25 cellular contexts compared by ENCODE assay signal in the genomic region with DNA sequence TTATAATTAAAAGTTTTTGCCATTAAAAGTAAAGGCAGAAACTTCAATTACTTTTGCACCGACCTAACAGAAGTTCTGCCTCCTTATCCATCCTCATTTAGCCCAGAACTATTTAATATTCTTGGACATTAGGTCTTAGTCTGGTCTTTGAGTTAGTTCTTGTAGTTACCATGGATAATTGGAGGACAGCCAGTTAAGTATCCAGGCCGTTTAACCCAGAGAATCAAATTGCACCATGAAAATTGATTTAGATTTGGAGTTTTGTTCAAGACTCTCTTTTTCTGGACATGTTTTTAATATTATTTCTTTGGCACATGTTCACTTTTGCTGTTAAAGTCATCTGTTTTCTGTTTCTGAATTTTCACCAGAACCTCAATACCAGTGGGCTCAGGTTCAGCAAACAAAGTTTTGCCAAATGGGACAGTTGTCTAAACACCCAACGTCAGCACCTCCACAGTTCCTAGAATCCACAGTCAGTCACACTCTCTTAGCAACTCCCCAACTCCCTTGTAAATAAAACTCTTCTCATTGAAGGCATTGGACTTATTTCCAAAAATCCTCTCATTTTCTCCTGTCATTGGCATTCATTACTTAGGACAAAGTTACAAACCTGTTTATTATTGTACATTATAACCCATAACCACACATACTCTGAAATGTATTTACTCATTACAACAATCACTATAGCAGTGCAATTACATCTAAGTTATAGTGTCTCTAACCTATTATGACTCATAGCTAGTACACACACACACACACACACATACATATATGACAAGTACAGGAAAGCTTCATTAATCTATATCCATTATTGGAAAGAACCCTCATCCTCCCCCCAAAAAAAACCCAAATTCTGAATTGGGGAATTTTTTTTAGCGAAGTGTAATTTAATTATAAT. TPM values are rescaled to one million over a fixed set of nuclear protein-coding genes. Genes with fewer than 3 reads are reported as not detected.
DNase-seq lines count a peak whose midpoint lies in the region; ATAC-seq, FAIRE-seq and TF ChIP-seq lines count a peak whose summit lies in the region.
"Had no signal": no experiment of that assay in that cellular context is flagged by ENCODE, and none has a peak within 500 bp of the region (broad histone marks: within the 10 kb centered on the region; RNA-seq: fewer than 3 reads in every experiment).

No MANE protein-coding gene starts in this region.

- H3K4me2 ChIP-seq in H1 (ENCODE audit: insufficient read depth in 1 of 2, low read depth in 2 of 2, low read length in 2 of 2), result no peak overlapping the region

- POLR2A ChIA-PET in H1 (lab: Charles Lee; ENCODE audit: partially characterized antibody), result no interaction called here

- H4K91ac ChIP-seq in H1 (replicated peaks; ENCODE audit: insufficient read length, low read length), result no peak overlapping the region

- H3K23me2 ChIP-seq in H1 (ENCODE audit: low read depth, low read length), result no peaks in the 10 kb centered on the region; the same call in 1 of the 2 replicates

- no peak overlapping the region for H2BK5ac ChIP-seq in H1 (ENCODE audit: low read depth, low read length)

- TF ChIP-seq EP300 in H1 (IDR thresholded peaks at IDR 0.05; ENCODE audit: borderline replicate concordance in 1 of 2, low read depth in 2 of 2, low read length in 2 of 2), result no peak

- H3K4ac ChIP-seq in H1 (replicated peaks; ENCODE audit: insufficient read length, low read depth, low read length), result no peak overlapping the region

- no peak overlapping the region for H3K56ac ChIP-seq in H1 (replicated peaks; ENCODE audit: insufficient read length, low read depth, low read length)

- TF ChIP-seq RAD21 in H1 (IDR thresholded peaks at IDR 0.05 in 1 of 2, conservative IDR thresholded peaks at IDR 0.05 in 1 of 2; ENCODE audit: low read depth in 2 of 2, low read length in 2 of 2), result no peak

- H2AK5ac ChIP-seq in H1 (ENCODE audit: low read depth, low read length), result no peak overlapping the region

- DNase-seq in Right ventricle myocardium inferior (ENCODE audit: missing footprints), result no peak
- DNase-seq in left ventricle myocardium inferior, result no peak
- no peak for DNase-seq in H1 (ENCODE audit: low read depth in 1 of 2, low spot score in 2 of 2)
- DNase-seq in mucosa of descending colon, result no peak
- DNase-seq in middle frontal gyrus (ENCODE audit: extremely low spot score, low spot score), result no peak
- no peak for DNase-seq in SW 1271 (lab: John Stamatoyannopoulos, UW)
- no peak for DNase-seq in foreskin fibroblast
- DNase-seq: 8988T, AML-193, DMS79 treated with DMSO at 0.1 percent for 48 hours, GM23248, KBM-7, MM.1S, NCI-H1048, NCI-H1417 treated with DMSO at 0.1 percent for 48 hours, NCI-H187, NCI-H446, NCI-H526 had no signal

- no peaks in the 10 kb centered on the region for H3K36me3 ChIP-seq in left ventricle myocardium inferior
- H3K36me3 ChIP-seq in H1 (ENCODE audit: control insufficient read depth in 2 of 4, insufficient read depth in 4 of 4, low read length in 3 of 4), result no peaks in the 10 kb centered on the region
- H3K36me3 ChIP-seq in mucosa of descending colon (ENCODE audit: low read depth), result no peaks in the 10 kb centered on the region
- H3K36me3 ChIP-seq: HAP-1 had no signal

- no peak overlapping the region for H3K14ac ChIP-seq in H1 (ENCODE audit: insufficient read length)

- H3K27me3 ChIP-seq in left ventricle myocardium inferior (ENCODE audit: low read depth) (peaks cover 8% of the 10 kb centered on the region), H1 (replicated peaks in 1 of 4; ENCODE audit: control insufficient read depth in 3 of 4, extremely low read depth in 1 of 4, insufficient read depth in 3 of 4, low read length in 3 of 4) (no peaks in the 10 kb centered on the region)

- intact Hi-C loops in Right ventricle myocardium inferior (cut with DNase I) (no loop called here), left ventricle myocardium inferior (cut with micrococcal nuclease) (no loop called here), mucosa of descending colon (cut with DNase I, micrococcal nuclease) (no loop called here)

- H3K9me3 ChIP-seq in left ventricle myocardium inferior (replicated peaks) (no peaks in the 10 kb centered on the region), H1 (ENCODE audit: insufficient read depth in 2 of 2, low read depth in 1 of 2, low read length in 1 of 2) (no peaks in the 10 kb centered on the region), mucosa of descending colon (no peaks in the 10 kb centered on the region)
- H3K9me3 ChIP-seq: HAP-1 had no signal

- H3K4me1 ChIP-seq in left ventricle myocardium inferior (no peaks in the 10 kb centered on the region), H1 (replicated peaks in 1 of 4; ENCODE audit: control insufficient read depth in 3 of 4, insufficient read depth in 4 of 4, low read length in 3 of 4) (no peaks in the 10 kb centered on the region), mucosa of descending colon (ENCODE audit: low read depth) (no peaks in the 10 kb centered on the region)
- H3K4me1 ChIP-seq: HAP-1 had no signal

- 92% methylated on average over 4 of the region's 4 CpGs; no CpG with 5 or more reads in 1 of the 2 experiments for WGBS in H1 (ENCODE audit: extremely low coverage in 1 of 2, insufficient coverage in 1 of 2, insufficient read length in 1 of 2, insufficient replicate concordance in 2 of 2, low coverage in 1 of 2, low lambda C conversion rate in 2 of 2, missing lambda C conversion rate in 1 of 2), 2 experiments

- no peak overlapping the region for H2BK120ac ChIP-seq in H1 (replicated peaks; ENCODE audit: low read depth, low read length)

- H3K27ac ChIP-seq in left ventricle myocardium inferior (replicated peaks), result no peak overlapping the region
- H3K27ac ChIP-seq in H1 (ENCODE audit: low read depth, low read length), result no peak overlapping the region
- H3K27ac ChIP-seq: C4-2B, GM23248 had no signal

- peak; percentile 32 for FAIRE-seq in H1 (lab: Jason Lieb, UNC)
- FAIRE-seq: GM12891, RCC 7860 had no signal

- H2AFZ ChIP-seq in H1 (ENCODE audit: low read length), result no peak overlapping the region
- H2AFZ ChIP-seq: GM23248 had no signal

- H4K8ac ChIP-seq in H1 (ENCODE audit: extremely low read depth, insufficient read depth, low read length), result no peak overlapping the region

- H4K20me1 ChIP-seq in H1 (replicated peaks in 1 of 2; ENCODE audit: control insufficient read depth in 1 of 2, insufficient read depth in 2 of 2, low read length in 2 of 2), result no peaks in the 10 kb centered on the region

- CTCF ChIA-PET in H1 (lab: Charles Lee; ENCODE audit: partially characterized antibody), result interaction anchor here (0.7 to 1.2 kb wide), 2 partner anchors 16 to 174 kb away, joined by 3 read pairs; no protein-coding TSS in a partner anchor

- no peak overlapping the region for H4K5ac ChIP-seq in H1 (ENCODE audit: insufficient read length, low read depth, low read length)

- no peak overlapping the region for H3K9ac ChIP-seq in H1 (replicated peaks in 1 of 4; ENCODE audit: extremely low read depth in 1 of 4, low read depth in 3 of 4, low read length in 3 of 4)
- H3K9ac ChIP-seq: GM23248 had no signal

- TF ChIP-seq CTCF in left ventricle myocardium inferior (IDR thresholded peaks at IDR 0.05; ENCODE audit: borderline replicate concordance) (no peak), H1 (IDR thresholded peaks at IDR 0.05; ENCODE audit: control extremely low read depth in 1 of 3, insufficient read depth in 1 of 3, low read depth in 1 of 3, low read length in 3 of 3) (no peak), mucosa of descending colon (IDR thresholded peaks at IDR 0.05) (no peak), foreskin fibroblast (IDR thresholded peaks at IDR 0.05; ENCODE audit: low read depth, low read length) (no peak)

- H3K18ac ChIP-seq in H1 (ENCODE audit: extremely low read depth, low read length), result no peak overlapping the region

- no peaks in the 10 kb centered on the region for H3K79me1 ChIP-seq in H1 (ENCODE audit: low read depth, low read length)

- peak; percentile 72 for ATAC-seq in Right ventricle myocardium inferior
- ATAC-seq in mucosa of descending colon, result peak; percentile 76

- H2BK12ac ChIP-seq in H1 (ENCODE audit: low read depth, low read length), result no peak overlapping the region

- no peak overlapping the region for H3K23ac ChIP-seq in H1 (ENCODE audit: insufficient read length)

- no peak overlapping the region for H2BK15ac ChIP-seq in H1 (ENCODE audit: low read length)

- no peaks in the 10 kb centered on the region for H3K79me2 ChIP-seq in H1 (ENCODE audit: control insufficient read depth in 1 of 2, insufficient read depth in 2 of 2, low read length in 2 of 2)

- H3K4me3 ChIP-seq in left ventricle myocardium inferior (no peak overlapping the region), H1 (ENCODE audit: extremely low read depth in 1 of 4, insufficient read depth in 2 of 4, low read depth in 3 of 4, low read length in 4 of 4) (no peak overlapping the region), mucosa of descending colon (no peak overlapping the region), foreskin fibroblast (ENCODE audit: low read depth in 1 of 2, low read length in 2 of 2) (no peak overlapping the region)
- H3K4me3 ChIP-seq: GM23248, HAP-1 had no signal

- TF ChIP-seq POLR2A in H1 (IDR thresholded peaks at IDR 0.05; ENCODE audit: control extremely low read depth in 1 of 2, low read depth in 2 of 2, low read length in 2 of 2), result no peak

- no peak overlapping the region for H2BK20ac ChIP-seq in H1 (ENCODE audit: low read length)

TF ChIP-seq in H1, 55 proteins besides CTCF, POLR2A, EP300 and RAD21 (continues in another document):
- no peak for TF ChIP-seq SIRT6 (IDR thresholded peaks at IDR 0.05; ENCODE audit: low read length)
- no peak for TF ChIP-seq BCL11A (IDR thresholded peaks at IDR 0.05; ENCODE audit: low read depth in 2 of 2, low read length in 2 of 2)
- no peak for TF ChIP-seq HDAC2 (IDR thresholded peaks at IDR 0.05; ENCODE audit: borderline replicate concordance in 1 of 2, low read depth in 2 of 2, low read length in 2 of 2)

RNA-seq across cellular contexts. Expression of a gene that starts 33.5 kb away (rescaled TPM):
- total RNA-seq in Right ventricle myocardium inferior, result not detected
- 0.08 TPM for total RNA-seq in left ventricle myocardium inferior
- total RNA-seq in H1 (2021; fragmentation: NEBNext Ultra II Directional; extraction: Animal tissue kit (Norgen Biotek cat#: 25700)), result 0.65 and 0.86 TPM in 2 replicates
- 0.19 and 0.21 TPM in 2 replicates for polyA plus RNA-seq in H1 (2011; rRNA removed)
- polyA plus RNA-seq in H1 (2011; cell fraction: cytosol; rRNA removed), result 0.17 TPM
- 0.29 TPM for polyA plus RNA-seq in H1 (2011; cell fraction: nucleus; rRNA removed)
- 0.13 to 0.59 TPM (median 0.18 TPM) in 4 replicates for polyA plus RNA-seq in H1 (2012, experiment 1 of 2)
- polyA plus RNA-seq in H1 (2012, experiment 2 of 2), result 0.68 TPM
- 0.34 TPM for polyA plus RNA-seq in H1 (2013, experiment 1 of 2)
- 0.66 TPM for polyA plus RNA-seq in H1 (2013, experiment 2 of 2)
- 0.69 and 1.5 TPM in 2 replicates for polyA minus RNA-seq in H1 (2011; rRNA and poly(A)+ RNA removed)
- 0.15 TPM for polyA minus RNA-seq in H1 (2011; cell fraction: cytosol; rRNA and poly(A)+ RNA removed)
- polyA minus RNA-seq in H1 (2011; cell fraction: nucleus; rRNA and poly(A)+ RNA removed), result 0.40 TPM
- 1 to 10 TPM in 1 of 3 donors, under 1 TPM in 2; 0.41 to 1.5 (median 0.79) TPM for total RNA-seq in mucosa of descending colon
- total RNA-seq: GM23248, HT1080, OCI-LY7 had no signal
- polyA plus RNA-seq: AG04450, GM23248 had no signal
